ENCODE assay signal across 19 cellular contexts in the genomic region with DNA sequence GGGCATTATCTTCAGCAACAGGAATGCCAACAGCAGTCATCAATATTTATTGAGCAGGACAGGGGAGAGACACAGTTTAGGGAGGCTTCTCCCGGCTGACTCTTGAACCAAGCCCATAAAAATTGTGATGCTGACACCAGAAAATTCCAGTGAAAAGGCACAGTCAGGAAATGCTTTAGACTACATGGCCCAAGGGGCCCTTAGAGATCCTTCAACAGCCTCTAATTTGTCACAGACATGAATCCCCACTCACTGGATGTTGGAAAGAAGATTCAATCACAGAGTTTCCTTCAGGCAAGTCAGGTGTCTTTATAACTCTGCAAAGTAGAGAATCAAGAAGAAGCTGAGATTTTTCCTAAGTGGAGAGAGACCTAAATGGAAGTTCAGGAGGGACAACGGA. TPM values are rescaled to one million over a fixed set of nuclear protein-coding genes. Genes with fewer than 3 reads are reported as not detected.
"Had no signal": no experiment of that assay in that cellular context is flagged by ENCODE, and none has a peak within 500 bp of the region (broad histone marks: within the 10 kb centered on the region; RNA-seq: fewer than 3 reads in every experiment).

No MANE protein-coding gene starts in this region.

- H3K4me3 Mint-ChIP-seq: activated CD8-positive, alpha-beta memory T cell treated with anti-CD3 and anti-CD28 coated beads, Interleukin-2, amount 10 ng/mL, durations not matched to agents 7 days and 5 days had no signal

- H3K4me2 ChIP-seq: smooth muscle cell had no signal

- H3K27me3 ChIP-seq: right atrium auricular region had no signal

- H3K27ac ChIP-seq: right atrium auricular region had no signal

- H3K4me3 ChIP-seq: right atrium auricular region, smooth muscle cell had no signal

- H3K36me3 Mint-ChIP-seq: activated CD8-positive, alpha-beta memory T cell treated with anti-CD3 and anti-CD28 coated beads, Interleukin-2, amount 10 ng/mL, durations not matched to agents 7 days and 5 days; brain; stimulated activated effector memory CD8-positive, alpha-beta T cell treated with anti-CD3 and anti-CD28 coated beads, Interleukin-12 subunit alpha, Interleukin-12 subunit beta, amount 100 ng/mL, for 72 hours had no signal

- H3K36me3 ChIP-seq: right atrium auricular region had no signal

- ATAC-seq: activated CD8-positive, alpha-beta memory T cell treated with anti-CD3 and anti-CD28 coated beads, Interleukin-2, amount 10 ng/mL, durations not matched to agents 7 days and 5 days; stimulated activated effector memory CD8-positive, alpha-beta T cell treated with anti-CD3 and anti-CD28 coated beads, Interleukin-12 subunit alpha, Interleukin-12 subunit beta, amount 100 ng/mL, for 72 hours had no signal

- H3K27ac Mint-ChIP-seq: activated CD8-positive, alpha-beta memory T cell treated with anti-CD3 and anti-CD28 coated beads, Interleukin-2, amount 10 ng/mL, durations not matched to agents 7 days and 5 days; brain; stimulated activated effector memory CD8-positive, alpha-beta T cell treated with anti-CD3 and anti-CD28 coated beads, Interleukin-12 subunit alpha, Interleukin-12 subunit beta, amount 100 ng/mL, for 72 hours had no signal

- H3K9ac ChIP-seq: SK-N-SH had no signal

- H3K9me3 ChIP-seq: right atrium auricular region, SK-N-SH had no signal

- H3K9me3 Mint-ChIP-seq: brain; stimulated activated effector memory CD8-positive, alpha-beta T cell treated with anti-CD3 and anti-CD28 coated beads, Interleukin-12 subunit alpha, Interleukin-12 subunit beta, amount 100 ng/mL, for 72 hours had no signal

- DNase-seq: activated CD4-positive, alpha-beta T cell treated with anti-CD3 and anti-CD28 coated beads, Interleukin-2, amount 50 U/mL, for 4 hours; activated CD4-positive, CD25-positive, alpha-beta regulatory T cell; activated CD8-positive, alpha-beta memory T cell treated with anti-CD3 and anti-CD28 coated beads, Interleukin-2, amount 10 ng/mL, durations not matched to agents 7 days and 5 days; activated naive CD4-positive, alpha-beta T cell; amniotic stem cell; dermis blood vessel endothelial cell; hippocampal formation; mesendoderm; nucleus accumbens; SK-N-SH; trophoblast cell had no signal

RNA-seq across cellular contexts. Expression of gene GJC3, which starts 1.2 kb away (rescaled TPM):
- total RNA-seq: activated CD8-positive, alpha-beta memory T cell treated with anti-CD3 and anti-CD28 coated beads, Interleukin-2, amount 10 ng/mL, durations not matched to agents 7 days and 5 days; cerebellum; kidney epithelial cell; posterior vena cava; right atrium auricular region; smooth muscle cell had no signal

RNA-seq across cellular contexts. Expression of gene TRIM4, which starts 8.9 kb away (rescaled TPM):
- total RNA-seq: smooth muscle cell had no signal

RNA-seq across cellular contexts. Expression of gene AZGP1, which starts 47.6 kb away (rescaled TPM):
- total RNA-seq: activated CD8-positive, alpha-beta memory T cell treated with anti-CD3 and anti-CD28 coated beads, Interleukin-2, amount 10 ng/mL, durations not matched to agents 7 days and 5 days; dermis blood vessel endothelial cell; T-helper 1 cell treated with Interleukin-12 subunit alpha and Interleukin-12 subunit beta and Interleukin-4 antibody, amounts not matched to agents 30 ng/mL and 1 ng/mL, for 36 hours had no signal

RNA-seq across cellular contexts. Expression of gene OR2AE1, which starts 51.4 kb away (rescaled TPM):
- total RNA-seq: kidney epithelial cell, smooth muscle cell had no signal
